ENCODE assay signal across 8 cellular contexts in the genomic region with DNA sequence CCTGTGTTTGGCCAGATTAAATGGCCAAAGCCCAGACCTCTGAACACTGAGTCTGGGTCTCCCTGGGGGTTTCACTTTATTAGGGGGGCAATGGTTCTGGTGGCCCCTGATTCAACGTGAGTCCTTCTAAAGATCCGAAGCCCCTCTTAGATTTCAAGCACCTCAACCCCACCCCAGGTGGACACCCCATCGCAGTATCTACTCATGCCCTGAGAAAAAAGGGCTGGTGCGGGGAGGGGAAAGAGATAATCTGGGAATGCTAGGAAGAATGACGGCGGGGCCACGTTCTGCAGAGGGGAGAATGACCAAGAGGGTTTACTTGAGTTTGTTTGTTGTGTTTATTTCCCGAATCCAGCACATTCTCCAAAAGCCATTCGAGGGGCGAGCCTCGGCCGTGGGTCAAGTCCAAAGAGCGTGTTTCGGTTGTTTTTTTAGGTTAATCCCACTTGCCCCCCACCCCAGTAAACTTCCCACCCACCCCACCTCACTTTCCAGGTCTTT. TPM values are rescaled to one million over a fixed set of nuclear protein-coding genes. Genes with fewer than 3 reads are reported as not detected.
DNase-seq lines count a peak whose midpoint lies in the region.

No MANE protein-coding gene starts in this region.

- H3K4me1 ChIP-seq in iPS-20b (ENCODE audit: insufficient read depth, low read length) (peaks cover 37% of the 10 kb centered on the region), stomach smooth muscle (ENCODE audit: control insufficient read depth, insufficient read depth, low read length) (peaks cover 11% of the 10 kb centered on the region)

- no peak overlapping the region for H3K27ac ChIP-seq in iPS-20b (ENCODE audit: low read length)
- H3K27ac ChIP-seq in stomach smooth muscle (ENCODE audit: low read length), result no peak overlapping the region

- H3K4me1 Mint-ChIP-seq in activated T-helper 1 cell treated with anti-CD3 and anti-CD28 coated beads, Interleukin-12 subunit alpha, Interleukin-12 subunit beta, Interleukin-2, Interleukin-4 antibody, amounts not matched to agents 30 ng/mL and 10 ng/mL and 1 ng/mL, durations not matched to agents 14 hours and 24 hours and 36 hours (ENCODE audit: low read depth), result peaks cover 26% of the 10 kb centered on the region

- no peaks in the 10 kb centered on the region for H3K9me3 Mint-ChIP-seq in activated T-helper 1 cell treated with anti-CD3 and anti-CD28 coated beads, Interleukin-12 subunit alpha, Interleukin-12 subunit beta, Interleukin-2, Interleukin-4 antibody, amounts not matched to agents 30 ng/mL and 10 ng/mL and 1 ng/mL, durations not matched to agents 14 hours and 24 hours and 36 hours

- H3K36me3 ChIP-seq in iPS-20b (ENCODE audit: insufficient read depth, low read depth, low read length) (peaks cover 4% of the 10 kb centered on the region; the same call in 1 of the 2 replicates), stomach smooth muscle (ENCODE audit: control insufficient read depth in 2 of 2, insufficient read depth in 2 of 2, low read length in 2 of 2) (no peaks in the 10 kb centered on the region)

- H3K36me3 Mint-ChIP-seq in activated T-helper 1 cell treated with anti-CD3 and anti-CD28 coated beads, Interleukin-12 subunit alpha, Interleukin-12 subunit beta, Interleukin-2, Interleukin-4 antibody, amounts not matched to agents 30 ng/mL and 10 ng/mL and 1 ng/mL, durations not matched to agents 14 hours and 24 hours and 36 hours (ENCODE audit: low read depth), result peaks cover 4% of the 10 kb centered on the region

- H3K9ac ChIP-seq in iPS-20b (ENCODE audit: low read depth, low read length), result peak overlapping the region; percentile 77
- H3K9ac ChIP-seq in stomach smooth muscle (ENCODE audit: low read length in 2 of 2), result peak overlapping the region; percentile 41 to 60

- peak overlapping the region; percentile 77 for H3K4me3 ChIP-seq in iPS-20b (ENCODE audit: low read length)
- H3K4me3 ChIP-seq in stomach smooth muscle (ENCODE audit: low read length in 2 of 2), result peak overlapping the region; percentile 62 to 81

- no peaks in the 10 kb centered on the region for H3K9me3 ChIP-seq in iPS-20b (ENCODE audit: insufficient read depth, low read depth, low read length)
- no peaks in the 10 kb centered on the region for H3K9me3 ChIP-seq in stomach smooth muscle (ENCODE audit: control insufficient read depth in 2 of 2, low read length in 2 of 2)

- intact Hi-C loops in activated T-helper 1 cell treated with anti-CD3 and anti-CD28 coated beads, Interleukin-12 subunit alpha, Interleukin-12 subunit beta, Interleukin-2, Interleukin-4 antibody, amounts not matched to agents 30 ng/mL and 10 ng/mL and 1 ng/mL, durations not matched to agents 14 hours and 24 hours and 36 hours (cut with micrococcal nuclease), result loop anchor here (5.0 kb wide), 2 partner anchors 43 to 72 kb away; no protein-coding TSS in a partner anchor

- H3K27ac Mint-ChIP-seq in activated T-helper 1 cell treated with anti-CD3 and anti-CD28 coated beads, Interleukin-12 subunit alpha, Interleukin-12 subunit beta, Interleukin-2, Interleukin-4 antibody, amounts not matched to agents 30 ng/mL and 10 ng/mL and 1 ng/mL, durations not matched to agents 14 hours and 24 hours and 36 hours, result no peak overlapping the region

- DNase-seq in NCI-H2227 (lab: John Stamatoyannopoulos, UW; ENCODE audit: unreplicated experiment) (peak; percentile 1), NCI-H2227 treated with DMSO at 0.1 percent for 48 hours (lab: John Stamatoyannopoulos, UW) (no peak), NCI-H146 (lab: John Stamatoyannopoulos, UW) (no peak), amniotic stem cell (lab: John Stamatoyannopoulos, UW) (no peak)
- no peak for DNase-seq in activated T-helper 1 cell treated with anti-CD3 and anti-CD28 coated beads, Interleukin-12 subunit alpha, Interleukin-12 subunit beta, Interleukin-2, Interleukin-4 antibody, amounts not matched to agents 30 ng/mL and 10 ng/mL and 1 ng/mL, durations not matched to agents 14 hours and 24 hours and 36 hours (ENCODE audit: low spot score)
- DNase-seq in activated CD8-positive, alpha-beta memory T cell treated with anti-CD3 and anti-CD28 coated beads, Interleukin-2, amount 50 U/mL, for 4 hours, result no peak

- H3K4me3 Mint-ChIP-seq in activated T-helper 1 cell treated with anti-CD3 and anti-CD28 coated beads, Interleukin-12 subunit alpha, Interleukin-12 subunit beta, Interleukin-2, Interleukin-4 antibody, amounts not matched to agents 30 ng/mL and 10 ng/mL and 1 ng/mL, durations not matched to agents 14 hours and 24 hours and 36 hours, result peak overlapping the region; percentile 81

- peaks cover 47% of the 10 kb centered on the region for H3K27me3 Mint-ChIP-seq in activated T-helper 1 cell treated with anti-CD3 and anti-CD28 coated beads, Interleukin-12 subunit alpha, Interleukin-12 subunit beta, Interleukin-2, Interleukin-4 antibody, amounts not matched to agents 30 ng/mL and 10 ng/mL and 1 ng/mL, durations not matched to agents 14 hours and 24 hours and 36 hours (ENCODE audit: insufficient read depth)

- H3K27me3 ChIP-seq in iPS-20b (ENCODE audit: insufficient read depth, low read length) (peaks cover 37% of the 10 kb centered on the region), stomach smooth muscle (ENCODE audit: control insufficient read depth in 1 of 2, insufficient read depth in 2 of 2, low read length in 2 of 2) (peaks cover 14 to 34% of the 10 kb centered on the region in 2 donors)

RNA-seq across cellular contexts. Expression of a gene that starts 0.8 kb away (rescaled TPM):
- total RNA-seq in activated T-helper 1 cell treated with anti-CD3 and anti-CD28 coated beads, Interleukin-12 subunit alpha, Interleukin-12 subunit beta, Interleukin-2, Interleukin-4 antibody, amounts not matched to agents 30 ng/mL and 10 ng/mL and 1 ng/mL, durations not matched to agents 14 hours and 24 hours and 36 hours, result 2.6 and 2.9 TPM in 2 replicates
